Comparison of ENCODE assay signal across 2 cellular contexts in genomic region chr14:52052991-52053390, GRCh38.
TF ChIP-seq lines count a peak whose summit lies in the region.

No MANE protein-coding gene starts in this region.

TF ChIP-seq in SK-N-SH, 30 proteins besides CTCF, POLR2A, EP300 and RAD21 (continued from another document):
- no peak for TF ChIP-seq USF1 (IDR thresholded peaks at IDR 0.05; ENCODE audit: borderline replicate concordance, low read depth)
- TF ChIP-seq TAF1 (IDR thresholded peaks at IDR 0.05; ENCODE audit: borderline replicate concordance, low read depth, low read length), result no peak
- TF ChIP-seq PBX3 (IDR thresholded peaks at IDR 0.05), result no peak
TF ChIP-seq in SK-N-SH: peak in this region for 0.

TF ChIP-seq in SK-N-SH treated with all-trans-retinoic acid at 6 μM for 48 hours, 23 proteins besides CTCF, POLR2A, EP300 and RAD21 (continued from another document):
- no peak for TF ChIP-seq ZFP3 (CRISPR knock-in tag; IDR thresholded peaks at IDR 0.05)
